ENCODE assay signal across 6 cellular contexts in the genomic region with DNA sequence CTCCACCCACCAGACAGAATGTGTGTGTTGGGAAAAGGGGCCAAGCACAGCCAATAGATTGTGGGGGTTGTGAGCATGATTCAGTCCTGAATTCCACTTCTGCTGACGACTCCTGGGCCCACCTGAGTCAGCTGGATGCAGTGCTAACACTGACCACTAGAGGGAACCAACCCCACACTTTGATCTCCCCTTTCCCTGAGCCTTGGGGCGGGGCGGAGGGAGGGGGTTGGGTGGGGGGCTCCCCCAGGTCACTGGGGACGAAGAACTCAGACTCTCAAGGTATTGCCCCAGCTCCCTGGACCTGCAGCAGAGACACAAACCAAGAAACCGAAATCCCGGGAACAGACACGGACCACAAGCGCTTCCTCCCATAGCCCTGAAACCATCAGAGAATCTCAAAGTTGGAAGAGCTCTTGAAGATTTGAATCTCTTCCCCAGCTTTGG. TPM values are rescaled to one million over a fixed set of nuclear protein-coding genes. Genes with fewer than 3 reads are reported as not detected.
A peak's percentile ranks its signal among the peaks of the same experiment; 100 is the strongest.
DNase-seq lines count a peak whose midpoint lies in the region; ATAC-seq and TF ChIP-seq lines count a peak whose summit lies in the region.

No MANE protein-coding gene starts in this region.

- H3K27ac ChIP-seq in psoas muscle, result no peak overlapping the region

- no peaks in the 10 kb centered on the region for H3K4me1 ChIP-seq in psoas muscle

- peak; percentile 79 for TF ChIP-seq CTCF in GM13977 (IDR thresholded peaks at IDR 0.05; ENCODE audit: extremely low read depth, insufficient read depth, missing control alignments)
- TF ChIP-seq CTCF in psoas muscle (IDR thresholded peaks at IDR 0.05), result peak; percentile 84

- H3K36me3 ChIP-seq in psoas muscle (ENCODE audit: insufficient read depth in 1 of 2, low read depth in 1 of 2), result no peaks in the 10 kb centered on the region

- peak; percentile 81 to 89 (median 82) for ATAC-seq in psoas muscle
- no peak for ATAC-seq in GM19035 (IDR thresholded peaks at IDR 0.05; ENCODE audit: unreplicated experiment)

- in situ Hi-C loops in GM13977 (cut with MboI; ENCODE audit: low pct_unique_long_range_greater_than_20kb, low sequenced_read_pairs, unreplicated experiment), result loop anchor here (10.0 to 25.0 kb wide), 3 partner anchors 103 to 376 kb away; partner anchors contain the start of gene ERN1

- H3K4me3 ChIP-seq in psoas muscle, result no peak overlapping the region

- peak; percentile 69 for DNase-seq in GM13977 (ENCODE audit: low spot score)
- DNase-seq in T follicular helper cell (ENCODE audit: low read depth), result peak; percentile 44
- peak; percentile 33 for DNase-seq in cerebellum (ENCODE audit: low spot score)
- no peak for DNase-seq in psoas muscle
- no peak for DNase-seq in foreskin melanocyte

- no peaks in the 10 kb centered on the region for H3K9me3 ChIP-seq in psoas muscle

- intact Hi-C loops in psoas muscle (cut with DNase I), result loop anchor here (5.0 to 10.0 kb wide), 3 partner anchors 116 to 223 kb away; partner anchors contain the start of gene ERN1 (in 2 of the 2)

- 36 to 56% (median 42%) methylated on average over 6 to 8 of the region's 8 CpGs for WGBS in psoas muscle, 3 donors

- H3K27me3 ChIP-seq in psoas muscle (ENCODE audit: insufficient read depth in 3 of 3, low read length in 2 of 3), result no peaks in the 10 kb centered on the region

RNA-seq across cellular contexts. Expression of gene CSHL1, which starts 0.6 kb away (rescaled TPM):
- total RNA-seq in cerebellum (not detected), psoas muscle (not detected)
- not detected for polyA plus RNA-seq in psoas muscle

RNA-seq across cellular contexts. Expression of gene GH1, which starts 7.0 kb away (rescaled TPM):
- not detected for total RNA-seq in cerebellum
- total RNA-seq in psoas muscle, result not detected
- polyA plus RNA-seq in psoas muscle, result not detected

RNA-seq across cellular contexts. Expression of gene CSH1, which starts 15.3 kb away (rescaled TPM):
- total RNA-seq in cerebellum, result 3.6 TPM
- not detected for total RNA-seq in psoas muscle
- polyA plus RNA-seq in psoas muscle, result not detected

RNA-seq across cellular contexts. Expression of gene CD79B, which starts 20.5 kb away (rescaled TPM):
- total RNA-seq in cerebellum (not detected), psoas muscle (1 to 10 TPM; 2.8 to 5.7 (median 4.0) TPM)
- 1 to 10 TPM; 1.9 to 3.8 (median 3.7) TPM for polyA plus RNA-seq in psoas muscle

RNA-seq across cellular contexts. Expression of gene GH2, which starts 29.9 kb away (rescaled TPM):
- total RNA-seq in cerebellum, result not detected
- total RNA-seq in psoas muscle, result not detected
- polyA plus RNA-seq in psoas muscle, result not detected

Comparison
In these comparisons a context has a peak if more than half of its experiments do, and no peak if none do; other contexts are left out.
1. DNase-seq: peak in GM13977 (single experiment), T follicular helper cell (single experiment) and cerebellum (single experiment); none in psoas muscle (0 of 2) and foreskin melanocyte (single experiment).